In genomic region chr20:32327087-32327681, GRCh38 we compare ENCODE assay signal across 12 cellular contexts. TPM values are rescaled to one million over a fixed set of nuclear protein-coding genes. Genes with fewer than 3 reads are reported as not detected.
DNase-seq lines count a peak whose midpoint lies in the region; ATAC-seq and TF ChIP-seq lines count a peak whose summit lies in the region.
"Had no signal": no experiment of that assay in that cellular context is flagged by ENCODE, and none has a peak within 500 bp of the region (broad histone marks: within the 10 kb centered on the region; RNA-seq: fewer than 3 reads in every experiment).

No MANE protein-coding gene starts in this region.

- CTCF ChIA-PET in SK-N-SH (lab: Yijun Ruan, JAX), result no interaction called here

- H3K9me3 ChIP-seq in SK-N-SH (no peaks in the 10 kb centered on the region), endodermal cell (ENCODE audit: control insufficient read depth, low read length) (no peaks in the 10 kb centered on the region)

- TF ChIP-seq CTCF in SK-N-SH (IDR thresholded peaks at IDR 0.05) (no peak), endodermal cell (conservative IDR thresholded peaks at IDR 0.05) (no peak)

- ATAC-seq in SK-N-SH treated with all-trans-retinoic acid at 6 μM for 48 hours, result no peak

- H3K9me2 ChIP-seq in SK-N-SH, result no peaks in the 10 kb centered on the region

- 78% methylated on average over 7 of the region's 9 CpGs for WGBS in SK-N-SH (ENCODE audit: low lambda C conversion rate)
- 93 to 97% methylated on average over 4 to 9 of the region's 9 CpGs for WGBS in endodermal cell (ENCODE audit: insufficient coverage in 1 of 2, insufficient read length in 1 of 2), 2 experiments

- TF ChIP-seq EP300 in SK-N-SH (IDR thresholded peaks at IDR 0.05; ENCODE audit: borderline replicate concordance in 1 of 2, low read depth in 1 of 2, low read length in 1 of 2), result no peak

- TF ChIP-seq RAD21 in SK-N-SH (IDR thresholded peaks at IDR 0.05; ENCODE audit: low read length), result no peak

- H3K27ac Mint-ChIP-seq in endodermal cell, result peak overlapping the region; percentile 11

- no peak overlapping the region for H2AFZ ChIP-seq in SK-N-SH (ENCODE audit: low read depth)

- TF ChIP-seq POLR2A in erythroblast (IDR thresholded peaks at IDR 0.05; ENCODE audit: low read length), result no peak

- H3K27me3 ChIP-seq in SK-N-SH (ENCODE audit: insufficient read depth) (no peaks in the 10 kb centered on the region), endodermal cell (ENCODE audit: control insufficient read depth, insufficient read depth, low read length, poor library complexity, severe bottlenecking) (no peaks in the 10 kb centered on the region)
- H3K27me3 ChIP-seq: foreskin keratinocyte had no signal

- H3K4me1 Mint-ChIP-seq in endodermal cell, result peaks cover 19% of the 10 kb centered on the region

- H3K27me3 Mint-ChIP-seq in endodermal cell (ENCODE audit: insufficient read depth), result no peaks in the 10 kb centered on the region

- no peak overlapping the region for H3K4me3 ChIP-seq in SK-N-SH (ENCODE audit: low read depth in 2 of 2, low read length in 1 of 2)
- peak overlapping the region; percentile 4 for H3K4me3 ChIP-seq in endodermal cell (ENCODE audit: low read length)

- no peak overlapping the region for H3K4me3 Mint-ChIP-seq in endodermal cell

- DNase-seq in SK-N-SH (no peak), LHCN-M2 (ENCODE audit: low read depth) (peak; percentile 73), endodermal cell (no peak), non-pigmented ciliary epithelial cell (ENCODE audit: low read depth) (peak; percentile 78), erythroblast (lab: John Stamatoyannopoulos, UW) (no peak), UCSD-AML1 (lab: John Stamatoyannopoulos, UW; ENCODE audit: unreplicated experiment) (no peak), NCI-H2081 (lab: John Stamatoyannopoulos, UW) (no peak)
- DNase-seq: activated effector memory CD4-positive, alpha-beta T cell treated with Interleukin-2 at 50 U/mL for 16 hours; foreskin keratinocyte; NCI-H187; stimulated activated CD4-positive, alpha-beta T cell treated with anti-CD3 and anti-CD28 coated beads, Interleukin-15, amount 100 ng/mL, for 24 hours had no signal

- H3K27ac ChIP-seq in SK-N-SH (ENCODE audit: low read depth in 2 of 2, low read length in 1 of 2) (peak overlapping the region in 1 of 2 experiments; percentile 87; a peak in 2 of 4 replicates), endodermal cell (ENCODE audit: low read depth, low read length) (no peak overlapping the region)
- H3K27ac ChIP-seq: foreskin keratinocyte had no signal

- no peaks in the 10 kb centered on the region for H3K79me2 ChIP-seq in SK-N-SH (ENCODE audit: insufficient read depth)

- peaks cover 0 to 18% of the 10 kb centered on the region in 2 experiments; a peak in 2 of 4 replicates for H3K4me1 ChIP-seq in SK-N-SH (ENCODE audit: control insufficient read depth in 1 of 2, insufficient read depth in 2 of 2, low read depth in 1 of 2, low read length in 1 of 2)
- H3K4me1 ChIP-seq in endodermal cell (ENCODE audit: control insufficient read depth, insufficient read depth, low read length), result peaks cover 4% of the 10 kb centered on the region

- POLR2A ChIA-PET in SK-N-SH (lab: Yijun Ruan, JAX), result no interaction called here

- H3F3A ChIP-seq in SK-N-SH (replicated peaks; ENCODE audit: insufficient read depth), result peaks cover 30% of the 10 kb centered on the region

- H4K20me1 ChIP-seq in SK-N-SH (ENCODE audit: insufficient read depth), result peaks cover 9% of the 10 kb centered on the region; the same call in 1 of the 2 replicates

- H3K36me3 Mint-ChIP-seq in endodermal cell (ENCODE audit: low read depth), result peaks cover 35% of the 10 kb centered on the region

- H3K9me3 Mint-ChIP-seq in endodermal cell, result no peaks in the 10 kb centered on the region

- H3K4me2 ChIP-seq in SK-N-SH, result no peak overlapping the region

- H3K9ac ChIP-seq in SK-N-SH (no peak overlapping the region; the same call in 1 of the 2 replicates), endodermal cell (ENCODE audit: extremely low read depth, low read length, poor library complexity, severe bottlenecking) (no peak overlapping the region)

- H3K36me3 ChIP-seq in SK-N-SH (replicated peaks in 1 of 2; ENCODE audit: control insufficient read depth in 1 of 2, insufficient read depth in 2 of 2, low read length in 1 of 2), result peaks cover 10 to 32% of the 10 kb centered on the region in 2 experiments
- peaks cover 26% of the 10 kb centered on the region for H3K36me3 ChIP-seq in endodermal cell (ENCODE audit: control insufficient read depth, insufficient read depth, low read length)

TF ChIP-seq in SK-N-SH, 30 proteins besides CTCF, POLR2A, EP300 and RAD21:
- TF ChIP-seq NRF1 (IDR thresholded peaks at IDR 0.05; ENCODE audit: low read depth, low read length) (no peak), FOSL2 (IDR thresholded peaks at IDR 0.05; ENCODE audit: borderline replicate concordance, low read depth) (peak; percentile 29; the same call in 1 of the 2 replicates), GABPA (IDR thresholded peaks at IDR 0.05; ENCODE audit: low read depth) (no peak), SMC3 (IDR thresholded peaks at IDR 0.05; ENCODE audit: low read depth, low read length) (no peak)

TF ChIP-seq in SK-N-SH treated with all-trans-retinoic acid at 6 μM for 48 hours, 23 proteins besides CTCF, POLR2A, EP300 and RAD21:
- TF ChIP-seq ZNF8 (CRISPR knock-in tag; IDR thresholded peaks at IDR 0.05) (no peak), ZNF70 (CRISPR knock-in tag; IDR thresholded peaks at IDR 0.05) (no peak), ISL1 (CRISPR knock-in tag; IDR thresholded peaks at IDR 0.05) (no peak), TOX (CRISPR knock-in tag; IDR thresholded peaks at IDR 0.05; ENCODE audit: borderline replicate concordance) (no peak), ZFP3 (CRISPR knock-in tag; IDR thresholded peaks at IDR 0.05) (no peak), OSR1 (CRISPR knock-in tag; IDR thresholded peaks at IDR 0.05) (no peak), CREB5 (CRISPR knock-in tag; IDR thresholded peaks at IDR 0.05; ENCODE audit: low read depth) (no peak)

RNA-seq across cellular contexts. Expression of gene ASXL1, which starts 30.9 kb away (rescaled TPM):
- 36.6 and 44.7 TPM in 2 replicates for polyA plus RNA-seq in SK-N-SH (2012; rRNA removed)
- polyA plus RNA-seq in SK-N-SH (2012; cell fraction: cytosol; rRNA removed), result 16.6 and 21.0 TPM in 2 replicates
- 212 and 236 TPM in 2 replicates for polyA plus RNA-seq in SK-N-SH (2012; cell fraction: nucleus; rRNA removed)
- total RNA-seq in LHCN-M2 (2014; rRNA removed), result 23.3 and 28.4 TPM in 2 replicates
- polyA plus RNA-seq in LHCN-M2 (2012), result 20.7 TPM
- 10 to 100 TPM; 88.9 to 98.6 TPM for total RNA-seq in endodermal cell
- 72.1 TPM for polyA plus RNA-seq in endodermal cell (2013, experiment 1 of 2)
- polyA plus RNA-seq in endodermal cell (2013, experiment 2 of 2), result 63.8 TPM

RNA-seq across cellular contexts. Expression of gene KIF3B, which starts 49.7 kb away (rescaled TPM):
- 18.6 and 23.8 TPM in 2 replicates for polyA plus RNA-seq in SK-N-SH (2012; rRNA removed)
- polyA plus RNA-seq in SK-N-SH (2012; cell fraction: cytosol; rRNA removed), result 26.2 and 26.6 TPM in 2 replicates
- 12.4 and 12.8 TPM in 2 replicates for polyA plus RNA-seq in SK-N-SH (2012; cell fraction: nucleus; rRNA removed)
- total RNA-seq in LHCN-M2 (2014; rRNA removed) (18.0 and 18.8 TPM in 2 replicates), endodermal cell (10 to 100 TPM; 31.4 to 41.1 TPM)
- polyA plus RNA-seq in LHCN-M2 (2012), result 14.5 TPM
- 21.1 TPM for polyA plus RNA-seq in endodermal cell (2013, experiment 1 of 2)
- 21.3 TPM for polyA plus RNA-seq in endodermal cell (2013, experiment 2 of 2)

Comparison
In these comparisons a context has a peak if more than half of its experiments do, and no peak if none do; other contexts are left out.
1. DNase-seq: peak in LHCN-M2 (single experiment) and non-pigmented ciliary epithelial cell (single experiment); none in SK-N-SH (single experiment), endodermal cell (single experiment), erythroblast (0 of 2), UCSD-AML1 (single experiment) and NCI-H2081 (0 of 2).